ENCODE assay signal across 9 cellular contexts in the genomic region with DNA sequence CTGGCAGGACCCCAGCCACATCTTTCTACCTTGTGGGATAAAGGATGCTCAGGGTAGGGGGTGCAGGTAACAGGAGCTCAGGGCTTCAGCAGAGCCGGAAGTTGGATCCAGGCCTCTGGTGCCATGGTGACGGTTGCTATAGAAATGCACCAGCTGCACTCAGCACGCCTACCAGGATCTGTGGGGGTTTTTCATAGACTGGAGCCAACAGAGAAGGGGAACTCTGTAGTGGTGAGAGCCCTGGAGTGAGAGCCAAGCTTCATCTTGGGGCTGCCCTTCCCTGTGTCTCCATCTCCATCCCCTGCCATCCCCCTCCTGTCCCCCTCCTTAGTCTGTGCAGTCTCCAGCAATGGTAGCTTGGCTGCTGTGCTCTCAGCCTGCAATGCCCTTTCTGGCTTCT. TPM values are rescaled to one million over a fixed set of nuclear protein-coding genes. Genes with fewer than 3 reads are reported as not detected.
DNase-seq lines count a peak whose midpoint lies in the region; ATAC-seq and TF ChIP-seq lines count a peak whose summit lies in the region.
"Had no signal": no experiment of that assay in that cellular context is flagged by ENCODE, and none has a peak within 500 bp of the region (broad histone marks: within the 10 kb centered on the region; RNA-seq: fewer than 3 reads in every experiment).

No MANE protein-coding gene starts in this region.

- no peak overlapping the region for H3K4me3 Mint-ChIP-seq in activated T-cell treated with anti-CD3 and anti-CD28 coated beads, Interleukin-2, amount 50 U/mL, for 72 hours

- peak; percentile 89 for DNase-seq in Ammon's horn (ENCODE audit: low spot score)
- DNase-seq in HT-29 (ENCODE audit: low spot score) = peak; percentile 27
- DNase-seq in occipital lobe (lab: John Stamatoyannopoulos, UW) = peak; percentile 73
- DNase-seq in activated T-cell treated with anti-CD3 and anti-CD28 coated beads, Interleukin-2, amount 50 U/mL, for 72 hours = no peak
- DNase-seq: heart right ventricle had no signal

- TF ChIP-seq CTCF in VCaP (conservative IDR thresholded peaks at IDR 0.05) = no peak

- H3K27ac Mint-ChIP-seq in activated T-cell treated with anti-CD3 and anti-CD28 coated beads, Interleukin-2, amount 50 U/mL, for 72 hours = no peak overlapping the region

- H3K27me3 Mint-ChIP-seq in activated T-cell treated with anti-CD3 and anti-CD28 coated beads, Interleukin-2, amount 50 U/mL, for 72 hours (ENCODE audit: low read depth) = peaks cover 11% of the 10 kb centered on the region

- ATAC-seq in GM19324 (IDR thresholded peaks at IDR 0.05; ENCODE audit: low FRiP score, unreplicated experiment) (peak; percentile 57), HG03097 (IDR thresholded peaks at IDR 0.05; ENCODE audit: low FRiP score, unreplicated experiment) (no peak)
- ATAC-seq in activated T-cell treated with anti-CD3 and anti-CD28 coated beads, Interleukin-2, amount 50 U/mL, for 72 hours (replicated peaks in 1 of 2) = no peak
- no peak for ATAC-seq in activated CD4-positive, CD25-positive, alpha-beta regulatory T cell treated with anti-CD3 and anti-CD28 coated beads, Interleukin-2, amount 50 U/mL, for 24 hours

- H3K27ac ChIP-seq in VCaP = peak overlapping the region; percentile 55; the same call in 1 of the 2 replicates
- H3K27ac ChIP-seq: heart right ventricle had no signal

- H3K36me3 Mint-ChIP-seq in activated T-cell treated with anti-CD3 and anti-CD28 coated beads, Interleukin-2, amount 50 U/mL, for 72 hours (ENCODE audit: insufficient read depth in 2 of 2) = no peaks in the 10 kb centered on the region

- H3K9me3 Mint-ChIP-seq in activated T-cell treated with anti-CD3 and anti-CD28 coated beads, Interleukin-2, amount 50 U/mL, for 72 hours = no peaks in the 10 kb centered on the region

- H3K4me1 Mint-ChIP-seq in activated T-cell treated with anti-CD3 and anti-CD28 coated beads, Interleukin-2, amount 50 U/mL, for 72 hours (ENCODE audit: low read depth) = no peaks in the 10 kb centered on the region

RNA-seq across cellular contexts. Expression of a gene that starts 27.5 kb away (rescaled TPM):
- total RNA-seq in HT-29 (2014; rRNA removed; shearing (Covaris generic)) = 55.2 and 55.4 TPM in 2 replicates
- total RNA-seq in occipital lobe = 63.2 TPM
- total RNA-seq in activated T-cell treated with anti-CD3 and anti-CD28 coated beads, Interleukin-2, amount 50 U/mL, for 72 hours = 10 to 100 TPM; 24.1 TPM

Comparison
In these comparisons a context has a peak if more than half of its experiments do, and no peak if none do; other contexts are left out.
1. DNase-seq: peak in Ammon's horn (single experiment), HT-29 (single experiment) and occipital lobe (single experiment); none in activated T-cell treated with anti-CD3 and anti-CD28 coated beads, Interleukin-2, amount 50 U/mL, for 72 hours (0 of 2).